25 cellular contexts compared by ENCODE assay signal in genomic region chr22:19238900-19239299, GRCh38. TPM values are rescaled to one million over a fixed set of nuclear protein-coding genes. Genes with fewer than 3 reads are reported as not detected.
DNase-seq lines count a peak whose midpoint lies in the region; ATAC-seq and TF ChIP-seq lines count a peak whose summit lies in the region.
"Had no signal": no experiment of that assay in that cellular context is flagged by ENCODE, and none has a peak within 500 bp of the region (broad histone marks: within the 10 kb centered on the region; RNA-seq: fewer than 3 reads in every experiment).

No MANE protein-coding gene starts in this region.

- peak overlapping the region in 3 of 4 donors; percentile 40 to 71 (median 46) for H3K27ac ChIP-seq in gastroesophageal sphincter
- peak overlapping the region; percentile 13 for H3K27ac ChIP-seq in neutrophil
- no peak overlapping the region for H3K27ac ChIP-seq in caudate nucleus (ENCODE audit: low read depth, low read length)
- H3K27ac ChIP-seq in uterus, result no peak overlapping the region
- H3K27ac ChIP-seq: esophagus squamous epithelium, left lung, upper lobe of left lung had no signal

- 57 to 59% methylated on average over 3 to 6 of the region's 7 CpGs for WGBS in gastroesophageal sphincter (ENCODE audit: low coverage in 1 of 2), 2 donors

- H3K27me3 ChIP-seq in gastroesophageal sphincter (no peaks in the 10 kb centered on the region), neutrophil (no peaks in the 10 kb centered on the region), uterus (no peaks in the 10 kb centered on the region)
- H3K27me3 ChIP-seq: ascending aorta, esophagus squamous epithelium, left lung, upper lobe of left lung had no signal

- no peak for TF ChIP-seq POLR2A in gastroesophageal sphincter (IDR thresholded peaks at IDR 0.05)
- no peak for TF ChIP-seq POLR2A in uterus (IDR thresholded peaks at IDR 0.05)

- no peak for TF ChIP-seq EP300 in gastroesophageal sphincter (IDR thresholded peaks at IDR 0.05)

- no peaks in the 10 kb centered on the region for H3K9me3 ChIP-seq in gastroesophageal sphincter
- H3K9me3 ChIP-seq in neutrophil, result no peaks in the 10 kb centered on the region
- no peaks in the 10 kb centered on the region for H3K9me3 ChIP-seq in uterus
- H3K9me3 ChIP-seq: ascending aorta, esophagus squamous epithelium, left lung, upper lobe of left lung had no signal

- no peak overlapping the region for H3K4me3 ChIP-seq in gastroesophageal sphincter
- H3K4me3 ChIP-seq in neutrophil (ENCODE audit: low read depth in 1 of 2, low read length in 1 of 2), result no peak overlapping the region
- H3K4me3 ChIP-seq in uterus, result no peak overlapping the region
- H3K4me3 ChIP-seq: ascending aorta, esophagus squamous epithelium, left lung, upper lobe of left lung had no signal

- TF ChIP-seq CTCF in gastroesophageal sphincter (IDR thresholded peaks at IDR 0.05) (no peak), neutrophil (IDR thresholded peaks at IDR 0.05) (no peak), uterus (IDR thresholded peaks at IDR 0.05) (no peak)

- H3K4me1 ChIP-seq in gastroesophageal sphincter, result no peaks in the 10 kb centered on the region
- H3K4me1 ChIP-seq in neutrophil (ENCODE audit: control insufficient read depth in 1 of 2, insufficient read depth in 1 of 2, low read depth in 1 of 2, low read length in 1 of 2), result peaks cover 36 to 39% of the 10 kb centered on the region in 2 experiments
- H3K4me1 ChIP-seq in uterus, result no peaks in the 10 kb centered on the region
- H3K4me1 ChIP-seq: esophagus squamous epithelium, upper lobe of left lung had no signal

- peaks cover 0 to 34% of the 10 kb centered on the region in 2 donors for H3K36me3 ChIP-seq in gastroesophageal sphincter
- peaks cover 49% of the 10 kb centered on the region for H3K36me3 ChIP-seq in neutrophil
- no peaks in the 10 kb centered on the region for H3K36me3 ChIP-seq in uterus
- H3K36me3 ChIP-seq: ascending aorta had no signal

- DNase-seq in AG08395 (ENCODE audit: low spot score) (peak; percentile 10), amniotic epithelial cell (ENCODE audit: low read depth) (peak; percentile 18), T-helper 1 cell (no peak), caudate nucleus (lab: John Stamatoyannopoulos, UW) (no peak), uterus (no peak)
- DNase-seq: activated CD4-positive, alpha-beta T cell treated with anti-CD3 and anti-CD28 coated beads, Interleukin-2, amount 50 U/mL, for 1 hour; activated CD4-positive, CD25-positive, alpha-beta regulatory T cell; activated effector memory CD4-positive, alpha-beta T cell treated with anti-CD3 and anti-CD28 coated beads, Interleukin-2, amount 50 U/mL, for 16 hours; activated T-cell treated with anti-CD3 and anti-CD28 coated beads, Interleukin-2, amount 50 U/mL, for 1 hour; CD4-positive, alpha-beta memory T cell; dermis blood vessel endothelial cell; DND-41; esophagus squamous epithelium; left lung; naive B cell; NCI-H1092; NCI-H187; NCI-H2171; T-cell; upper lobe of left lung had no signal

- intact Hi-C loops in uterus (cut with DNase I; ENCODE audit: low total_unique reads), result no loop called here

- ATAC-seq in gastroesophageal sphincter (peak; percentile 62), HG02884 (IDR thresholded peaks at IDR 0.05; ENCODE audit: unreplicated experiment) (no peak)
- ATAC-seq: left lung; stimulated activated effector memory CD8-positive, alpha-beta T cell treated with anti-CD3 and anti-CD28 coated beads, Interleukin-12 subunit alpha, Interleukin-12 subunit beta, amount 100 ng/mL, for 72 hours; T-cell had no signal

RNA-seq across cellular contexts. Expression of gene CLTCL1, which starts 52.6 kb away (rescaled TPM):
- total RNA-seq in gastroesophageal sphincter (10 to 100 TPM in 1 of 4 donors, 1 to 10 TPM in 3; 5.7 to 11.7 (median 8.4) TPM), uterus (10 to 100 TPM in 2 of 4 donors, 1 to 10 TPM in 2; 1.0 to 20.5 (median 11.4) TPM)

Comparison
In these comparisons a context has a peak if more than half of its experiments do, and no peak if none do; other contexts are left out.
1. DNase-seq: peak in AG08395 (single experiment) and amniotic epithelial cell (single experiment); none in T-helper 1 cell (0 of 5), caudate nucleus (0 of 61) and uterus (0 of 2).
2. H3K27ac ChIP-seq: peak in gastroesophageal sphincter (3 of 4) and neutrophil (single experiment); none in caudate nucleus (single experiment) and uterus (0 of 2).